Comparison of ENCODE assay signal across 18 cellular contexts in the genomic region with DNA sequence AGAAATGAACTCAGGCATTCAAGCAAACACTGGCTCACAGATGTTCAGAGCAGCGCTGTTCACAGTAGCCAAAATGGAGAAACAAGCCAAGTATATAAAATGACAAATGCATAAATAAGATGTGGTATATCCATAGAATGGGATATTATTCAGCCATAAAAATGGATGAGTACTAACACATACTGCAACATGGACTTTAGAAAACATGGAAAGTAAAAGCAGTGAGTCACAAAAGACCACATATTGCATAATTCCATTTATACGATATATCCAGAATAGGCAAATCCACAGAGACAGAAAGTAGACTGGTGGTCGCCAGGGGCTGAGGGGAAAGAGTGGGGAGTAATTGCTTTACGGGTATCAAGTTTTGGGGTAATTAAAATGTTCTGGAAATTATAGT. TPM values are rescaled to one million over a fixed set of nuclear protein-coding genes. Genes with fewer than 3 reads are reported as not detected.
"Had no signal": no experiment of that assay in that cellular context is flagged by ENCODE, and none has a peak within 500 bp of the region (broad histone marks: within the 10 kb centered on the region; RNA-seq: fewer than 3 reads in every experiment).

No MANE protein-coding gene starts in this region.

- H3K27ac ChIP-seq: prostate gland, testis had no signal

- H3K9me3 ChIP-seq: prostate gland, testis had no signal

- H3K27me3 Mint-ChIP-seq: activated T-helper 17 cell treated with anti-CD3 and anti-CD28 coated beads, Interleukin-2, amount 50 U/mL, for 72 hours; naive thymus-derived CD4-positive, alpha-beta T cell; T-helper 17 cell had no signal

- H3K4me1 ChIP-seq: prostate gland had no signal

- ATAC-seq: activated T-helper 17 cell treated with anti-CD3 and anti-CD28 coated beads, Interleukin-2, amount 50 U/mL, for 72 hours; naive thymus-derived CD4-positive, alpha-beta T cell; sciatic nerve; T-helper 17 cell had no signal

- DNase-seq: activated CD4-positive, alpha-beta T cell treated with anti-CD3 and anti-CD28 coated beads, Interleukin-2, amount 50 U/mL, for 1 hour; activated naive CD4-positive, alpha-beta T cell treated with anti-CD3 and anti-CD28 coated beads for 36 hours; activated T-cell treated with anti-CD3 and anti-CD28 coated beads for 4 hours; central memory CD4-positive, alpha-beta T cell; cortex of kidney; effector memory CD4-positive, alpha-beta T cell; naive thymus-derived CD4-positive, alpha-beta T cell; occipital lobe; stimulated activated CD4-positive, alpha-beta T cell treated with anti-CD3 and anti-CD28 coated beads, Interleukin-2, amount 100 ng/mL, for 24 hours; stimulated activated naive CD4-positive, alpha-beta T cell; T-helper 17 cell; testis had no signal

- H3K9me3 Mint-ChIP-seq: activated naive CD4-positive, alpha-beta T cell treated with anti-CD3 and anti-CD28 coated beads for 36 hours; activated T-helper 17 cell treated with anti-CD3 and anti-CD28 coated beads, Interleukin-2, amount 50 U/mL, for 72 hours; naive thymus-derived CD4-positive, alpha-beta T cell had no signal

- H3K27me3 ChIP-seq: testis had no signal

- H3K36me3 ChIP-seq: prostate gland had no signal

- H3K27ac Mint-ChIP-seq: activated naive CD4-positive, alpha-beta T cell treated with anti-CD3 and anti-CD28 coated beads for 36 hours; activated T-helper 17 cell treated with anti-CD3 and anti-CD28 coated beads, Interleukin-2, amount 50 U/mL, for 72 hours; naive thymus-derived CD4-positive, alpha-beta T cell; T-helper 17 cell had no signal

- H3K4me3 Mint-ChIP-seq: activated naive CD4-positive, alpha-beta T cell treated with anti-CD3 and anti-CD28 coated beads for 36 hours; activated T-helper 17 cell treated with anti-CD3 and anti-CD28 coated beads, Interleukin-2, amount 50 U/mL, for 72 hours; naive thymus-derived CD4-positive, alpha-beta T cell; T-helper 17 cell had no signal

- H3K4me3 ChIP-seq: prostate gland, testis had no signal

- H3K4me1 Mint-ChIP-seq: activated T-helper 17 cell treated with anti-CD3 and anti-CD28 coated beads, Interleukin-2, amount 50 U/mL, for 72 hours; T-helper 17 cell had no signal

RNA-seq across cellular contexts. Expression of a gene that starts 21.3 kb away (rescaled TPM):
- total RNA-seq: fibroblast of lung, glomerular endothelial cell, lung microvascular endothelial cell, occipital lobe, sciatic nerve, T-helper 17 cell, testis had no signal
- polyA plus RNA-seq: fibroblast of lung; naive thymus-derived CD4-positive, alpha-beta T cell had no signal
